In the genomic region with DNA sequence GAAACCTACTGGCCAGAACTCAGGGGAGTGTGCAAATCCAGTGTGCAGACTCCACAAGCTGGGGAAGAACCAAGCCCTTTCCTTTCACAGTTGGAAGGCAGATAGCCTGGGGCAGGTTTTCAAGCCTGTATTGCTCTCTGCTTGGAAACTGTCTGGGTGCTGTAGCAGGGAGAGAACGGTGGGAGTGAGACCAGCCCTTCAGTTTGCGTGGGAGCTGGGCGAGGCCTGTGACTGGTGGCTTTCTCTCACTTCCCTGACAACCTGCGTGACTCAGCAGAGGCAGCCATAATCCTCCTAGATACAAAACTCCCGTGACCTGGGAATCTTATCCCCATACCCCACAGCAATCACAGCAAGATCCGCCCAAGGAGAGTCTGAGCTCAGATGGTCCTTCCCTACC, we compare ENCODE assay signal across 22 cellular contexts. TPM values are rescaled to one million over a fixed set of nuclear protein-coding genes. Genes with fewer than 3 reads are reported as not detected.
A peak's percentile ranks its signal among the peaks of the same experiment; 100 is the strongest.
DNase-seq lines count a peak whose midpoint lies in the region; ATAC-seq, FAIRE-seq and TF ChIP-seq lines count a peak whose summit lies in the region.
"Had no signal": no experiment of that assay in that cellular context is flagged by ENCODE, and none has a peak within 500 bp of the region (broad histone marks: within the 10 kb centered on the region; RNA-seq: fewer than 3 reads in every experiment).

No MANE protein-coding gene starts in this region.

- no peak for TF ChIP-seq RAD21 in H1 (IDR thresholded peaks at IDR 0.05 in 1 of 2, conservative IDR thresholded peaks at IDR 0.05 in 1 of 2; ENCODE audit: low read depth in 2 of 2, low read length in 2 of 2)

- no peak overlapping the region for H4K8ac ChIP-seq in H1 (ENCODE audit: extremely low read depth, insufficient read depth, low read length)
- no peak overlapping the region for H4K8ac ChIP-seq in mesendoderm (ENCODE audit: low read depth, low read length)
- no peak overlapping the region for H4K8ac ChIP-seq in trophoblast cell (ENCODE audit: low read depth, low read length)

- H3K14ac ChIP-seq in H1 (ENCODE audit: insufficient read length) (no peak overlapping the region), trophoblast cell (ENCODE audit: low read length) (no peak overlapping the region)

- H3K4me2 ChIP-seq in GM23338 (no peak overlapping the region), H1 (ENCODE audit: insufficient read depth in 1 of 2, low read depth in 2 of 2, low read length in 2 of 2) (no peak overlapping the region), mesendoderm (ENCODE audit: low read length) (no peak overlapping the region), trophoblast cell (ENCODE audit: low read length) (no peak overlapping the region)

- H3K9me3 Mint-ChIP-seq in GM23338 (no peaks in the 10 kb centered on the region), type B pancreatic cell (no peaks in the 10 kb centered on the region)

- H3K4ac ChIP-seq in H1 (replicated peaks; ENCODE audit: insufficient read length, low read depth, low read length) (no peak overlapping the region), mesendoderm (ENCODE audit: low read depth, low read length) (no peak overlapping the region), trophoblast cell (ENCODE audit: low read depth, low read length) (no peak overlapping the region)

- ATAC-seq in GM23338 (no peak), GM19452 (IDR thresholded peaks at IDR 0.05; ENCODE audit: unreplicated experiment) (no peak)
- ATAC-seq: HCT116 had no signal

- H2AFZ ChIP-seq in GM23338 (peak overlapping the region; percentile 64), H1 (ENCODE audit: low read length) (0 out of 2 replicates have a peak overlapping the region, but pooled peaks have one; percentile 78), trophoblast cell (ENCODE audit: insufficient read depth, low read length, poor library complexity) (no peak overlapping the region)

- POLR2A ChIA-PET in H1 (lab: Charles Lee; ENCODE audit: partially characterized antibody), result no interaction called here

- no peak for TF ChIP-seq POLR2A in H1 (IDR thresholded peaks at IDR 0.05; ENCODE audit: control extremely low read depth in 1 of 2, low read depth in 2 of 2, low read length in 2 of 2)

- H3K27me3 ChIP-seq in GM23338 (ENCODE audit: insufficient read depth) (no peaks in the 10 kb centered on the region), H1 (replicated peaks in 1 of 4; ENCODE audit: control insufficient read depth in 3 of 4, extremely low read depth in 1 of 4, insufficient read depth in 3 of 4, low read length in 3 of 4) (no peaks in the 10 kb centered on the region), mesendoderm (ENCODE audit: insufficient read depth, low read length, poor library complexity) (no peaks in the 10 kb centered on the region), trophoblast cell (ENCODE audit: insufficient read depth, low read length) (no peaks in the 10 kb centered on the region)

- H4K20me1 ChIP-seq in GM23338 (replicated peaks; ENCODE audit: insufficient read depth) (0 out of 2 replicates have a peak, but pooled peaks cover 3% of the 10 kb centered on the region), H1 (replicated peaks in 1 of 2; ENCODE audit: control insufficient read depth in 1 of 2, insufficient read depth in 2 of 2, low read length in 2 of 2) (no peaks in the 10 kb centered on the region)

- H3K36me3 ChIP-seq in GM23338 (ENCODE audit: insufficient read depth) (no peaks in the 10 kb centered on the region), H1 (ENCODE audit: control insufficient read depth in 2 of 4, insufficient read depth in 4 of 4, low read length in 3 of 4) (no peaks in the 10 kb centered on the region), mesendoderm (ENCODE audit: control insufficient read depth, insufficient read depth, low read length) (no peaks in the 10 kb centered on the region), trophoblast cell (ENCODE audit: control insufficient read depth in 1 of 2, insufficient read depth in 2 of 2, low read length in 2 of 2) (no peaks in the 10 kb centered on the region)

- no peaks in the 10 kb centered on the region for H3K23me2 ChIP-seq in H1 (ENCODE audit: low read depth, low read length)

- no peaks in the 10 kb centered on the region for H3K9me2 ChIP-seq in GM23338 (ENCODE audit: insufficient read depth)

- H2BK5ac ChIP-seq in H1 (ENCODE audit: low read depth, low read length) (no peak overlapping the region), mesendoderm (ENCODE audit: low read length) (no peak overlapping the region), trophoblast cell (ENCODE audit: low read depth, low read length, poor library complexity) (no peak overlapping the region)

- FAIRE-seq in H1 (lab: Jason Lieb, UNC), result no peak
- FAIRE-seq: GM12891 had no signal

- H3K56ac ChIP-seq in H1 (replicated peaks; ENCODE audit: insufficient read length, low read depth, low read length), result no peak overlapping the region
- no peak overlapping the region for H3K56ac ChIP-seq in mesendoderm (ENCODE audit: low read length)

- H4K5ac ChIP-seq in H1 (ENCODE audit: insufficient read length, low read depth, low read length) (no peak overlapping the region), mesendoderm (ENCODE audit: low read length) (no peak overlapping the region)

- CTCF ChIA-PET in H1 (lab: Charles Lee; ENCODE audit: partially characterized antibody), result interaction anchor here (0.6 to 2.1 kb wide), 5 partner anchors 8 to 121 kb away, joined by 3 to 9 read pairs (median 4); no protein-coding TSS in a partner anchor

- no peak overlapping the region for H4K12ac ChIP-seq in trophoblast cell (ENCODE audit: low read depth, low read length)

- H3K4me1 Mint-ChIP-seq in GM23338 (peaks cover 7% of the 10 kb centered on the region), type B pancreatic cell (ENCODE audit: unreplicated experiment) (no peaks in the 10 kb centered on the region)
- H3K4me1 Mint-ChIP-seq: CD4-positive, CD25-positive, alpha-beta regulatory T cell; IgD-negative memory B cell had no signal

- H2BK12ac ChIP-seq in H1 (ENCODE audit: low read depth, low read length), result no peak overlapping the region
- no peak overlapping the region for H2BK12ac ChIP-seq in trophoblast cell (ENCODE audit: low read length)

- H3K9ac ChIP-seq in H1 (replicated peaks in 1 of 4; ENCODE audit: extremely low read depth in 1 of 4, low read depth in 3 of 4, low read length in 3 of 4), result no peak overlapping the region
- no peak overlapping the region for H3K9ac ChIP-seq in mesendoderm (ENCODE audit: low read length)
- H3K9ac ChIP-seq in trophoblast cell (ENCODE audit: low read length), result no peak overlapping the region

- H3K18ac ChIP-seq in H1 (ENCODE audit: extremely low read depth, low read length) (no peak overlapping the region), mesendoderm (ENCODE audit: low read length) (no peak overlapping the region), trophoblast cell (ENCODE audit: low read length) (no peak overlapping the region)

- H3K79me1 ChIP-seq in H1 (ENCODE audit: low read depth, low read length) (no peaks in the 10 kb centered on the region), mesendoderm (ENCODE audit: low read length) (no peaks in the 10 kb centered on the region), trophoblast cell (ENCODE audit: low read length) (no peaks in the 10 kb centered on the region)

- H3K36me3 Mint-ChIP-seq in GM23338 (ENCODE audit: low read depth) (no peaks in the 10 kb centered on the region), type B pancreatic cell (no peaks in the 10 kb centered on the region)
- H3K36me3 Mint-ChIP-seq: CD4-positive, CD25-positive, alpha-beta regulatory T cell; IgD-negative memory B cell had no signal

- H3K9me3 ChIP-seq in H1 (ENCODE audit: insufficient read depth in 2 of 2, low read depth in 1 of 2, low read length in 1 of 2), result no peaks in the 10 kb centered on the region
- H3K9me3 ChIP-seq in trophoblast cell (ENCODE audit: insufficient read depth, low read depth, low read length), result no peaks in the 10 kb centered on the region

- no peak overlapping the region for H3K23ac ChIP-seq in H1 (ENCODE audit: insufficient read length)
- H3K23ac ChIP-seq in mesendoderm (ENCODE audit: low read length), result no peak overlapping the region
- H3K23ac ChIP-seq in trophoblast cell (ENCODE audit: low read length), result no peak overlapping the region

- H3K27ac Mint-ChIP-seq in GM23338, result no peak overlapping the region
- no peak overlapping the region for H3K27ac Mint-ChIP-seq in type B pancreatic cell
- H3K27ac Mint-ChIP-seq: CD4-positive, CD25-positive, alpha-beta regulatory T cell; IgD-negative memory B cell had no signal

- DNase-seq in GM23338 (ENCODE audit: low spot score) (no peak), OCI-M1 (lab: John Stamatoyannopoulos, UW) (peak; percentile 0), H1 (ENCODE audit: low read depth in 1 of 2, low spot score in 2 of 2) (no peak), mesendoderm (peak; percentile 8), trophoblast cell (no peak), type B pancreatic cell (ENCODE audit: extremely low spot score, unreplicated experiment) (no peak), medulla oblongata (ENCODE audit: extremely low spot score) (no peak)
- DNase-seq: CD4-positive, CD25-positive, alpha-beta regulatory T cell; DMS79; GOT3; Kasumi-1; MM.1S; NCI-H1092; NCI-H1436; NCI-H2029; NCI-H2227 treated with DMSO at 0.1 percent for 48 hours; Right ventricle myocardium superior had no signal

- H3K79me2 ChIP-seq in GM23338 (replicated peaks; ENCODE audit: insufficient read depth) (no peaks in the 10 kb centered on the region), H1 (ENCODE audit: control insufficient read depth in 1 of 2, insufficient read depth in 2 of 2, low read length in 2 of 2) (no peaks in the 10 kb centered on the region), mesendoderm (ENCODE audit: control insufficient read depth, insufficient read depth, low read length) (no peaks in the 10 kb centered on the region), trophoblast cell (ENCODE audit: control insufficient read depth, insufficient read depth, low read length, poor library complexity) (no peaks in the 10 kb centered on the region)

- TF ChIP-seq EP300 in H1 (IDR thresholded peaks at IDR 0.05; ENCODE audit: borderline replicate concordance in 1 of 2, low read depth in 2 of 2, low read length in 2 of 2), result no peak

- no peak overlapping the region for H3K27ac ChIP-seq in GM23338 (ENCODE audit: low read depth)
- H3K27ac ChIP-seq in H1 (ENCODE audit: low read depth, low read length), result no peak overlapping the region
- no peak overlapping the region for H3K27ac ChIP-seq in mesendoderm (ENCODE audit: low read depth, low read length)
- no peak overlapping the region for H3K27ac ChIP-seq in trophoblast cell (ENCODE audit: low read depth, low read length)

- TF ChIP-seq CTCF in GM23338 (conservative IDR thresholded peaks at IDR 0.05; ENCODE audit: low read depth in 2 of 2), result no peak
- TF ChIP-seq CTCF in H1 (IDR thresholded peaks at IDR 0.05; ENCODE audit: control extremely low read depth in 1 of 3, insufficient read depth in 1 of 3, low read depth in 1 of 3, low read length in 3 of 3), result no peak
- TF ChIP-seq CTCF in type B pancreatic cell (conservative IDR thresholded peaks at IDR 0.05), result no peak

- no peaks in the 10 kb centered on the region; the same call in 1 of the 2 replicates for H3K4me1 ChIP-seq in GM23338 (ENCODE audit: insufficient read depth)
- peaks cover 0 to 3% (median 1%) of the 10 kb centered on the region in 4 experiments; a peak in 1 of 7 replicates for H3K4me1 ChIP-seq in H1 (replicated peaks in 1 of 4; ENCODE audit: control insufficient read depth in 3 of 4, insufficient read depth in 4 of 4, low read length in 3 of 4)
- no peaks in the 10 kb centered on the region for H3K4me1 ChIP-seq in mesendoderm (ENCODE audit: control insufficient read depth, low read depth, low read length)
- peaks cover 0 to 4% of the 10 kb centered on the region in 2 experiments for H3K4me1 ChIP-seq in trophoblast cell (ENCODE audit: control insufficient read depth in 1 of 2, insufficient read depth in 2 of 2, low read length in 2 of 2)

- H2AK5ac ChIP-seq in H1 (ENCODE audit: low read depth, low read length) (no peak overlapping the region), mesendoderm (ENCODE audit: low read length) (no peak overlapping the region), trophoblast cell (ENCODE audit: low read length) (no peak overlapping the region)

- no peak overlapping the region for H3K4me3 Mint-ChIP-seq in GM23338
- H3K4me3 Mint-ChIP-seq in type B pancreatic cell, result no peak overlapping the region
- H3K4me3 Mint-ChIP-seq: CD4-positive, CD25-positive, alpha-beta regulatory T cell; IgD-negative memory B cell had no signal

- no peak overlapping the region for H2BK20ac ChIP-seq in H1 (ENCODE audit: low read length)

- no peak overlapping the region for H2BK15ac ChIP-seq in H1 (ENCODE audit: low read length)
- H2BK15ac ChIP-seq in mesendoderm (replicated peaks; ENCODE audit: low read depth), result no peak overlapping the region

- no peak overlapping the region for H4K91ac ChIP-seq in H1 (replicated peaks; ENCODE audit: insufficient read length, low read length)
- no peak overlapping the region for H4K91ac ChIP-seq in trophoblast cell (ENCODE audit: low read depth, low read length)

- no peaks in the 10 kb centered on the region for H3K27me3 Mint-ChIP-seq in GM23338 (ENCODE audit: insufficient read depth, low read depth, poor library complexity)
- H3K27me3 Mint-ChIP-seq in type B pancreatic cell, result no peaks in the 10 kb centered on the region
- H3K27me3 Mint-ChIP-seq: CD4-positive, CD25-positive, alpha-beta regulatory T cell had no signal

- no peak overlapping the region for H2BK120ac ChIP-seq in H1 (replicated peaks; ENCODE audit: low read depth, low read length)
- no peak overlapping the region for H2BK120ac ChIP-seq in mesendoderm (ENCODE audit: low read depth, low read length)
- H2BK120ac ChIP-seq in trophoblast cell (ENCODE audit: insufficient read depth, low read length, poor library complexity), result no peak overlapping the region

- H3K4me3 ChIP-seq in GM23338, result no peak overlapping the region
- no peak overlapping the region for H3K4me3 ChIP-seq in H1 (ENCODE audit: extremely low read depth in 1 of 4, insufficient read depth in 2 of 4, low read depth in 3 of 4, low read length in 4 of 4)
- H3K4me3 ChIP-seq in mesendoderm (ENCODE audit: low read length), result no peak overlapping the region
- H3K4me3 ChIP-seq in trophoblast cell (ENCODE audit: low read depth, low read length), result no peak overlapping the region

- 98% methylated on average over 6 of the region's 6 CpGs; no CpG with 5 or more reads in 1 of the 2 experiments for WGBS in H1 (ENCODE audit: extremely low coverage in 1 of 2, insufficient coverage in 1 of 2, insufficient read length in 1 of 2, insufficient replicate concordance in 2 of 2, low coverage in 1 of 2, low lambda C conversion rate in 2 of 2, missing lambda C conversion rate in 1 of 2), 2 experiments
- WGBS in mesendoderm (ENCODE audit: extremely low coverage, insufficient coverage, low lambda C conversion rate), result no CpG with 5 or more reads among the region's 6 CpGs
- WGBS in trophoblast cell (ENCODE audit: extremely low coverage, insufficient coverage, insufficient read length), result no CpG with 5 or more reads among the region's 6 CpGs

- no peaks in the 10 kb centered on the region for H3F3A ChIP-seq in GM23338 (replicated peaks; ENCODE audit: low read depth)

RNA-seq across cellular contexts. Expression of gene SNCAIP, which starts 44.8 kb away (rescaled TPM):
- 8.0 and 11.9 TPM in 2 replicates for total RNA-seq in GM23338 (2014; rRNA removed; shearing (Covaris generic))
- 5.6 and 6.1 TPM in 2 replicates for polyA plus RNA-seq in GM23338 (2016; fragmentation: Nextera tagmentation; extraction: Ambion mirVana)
- 9.0 and 10.5 TPM in 2 replicates for total RNA-seq in H1 (2021; fragmentation: NEBNext Ultra II Directional; extraction: Animal tissue kit (Norgen Biotek cat#: 25700))
- 3.9 and 5.1 TPM in 2 replicates for polyA plus RNA-seq in H1 (2011; rRNA removed)
- 7.9 TPM for polyA plus RNA-seq in H1 (2011; cell fraction: cytosol; rRNA removed)
- 12.1 TPM for polyA plus RNA-seq in H1 (2011; cell fraction: nucleus; rRNA removed)
- 4.4 to 9.1 TPM (median 8.3 TPM) in 4 replicates for polyA plus RNA-seq in H1 (2012, experiment 1 of 2)
- 0.30 TPM for polyA plus RNA-seq in H1 (2012, experiment 2 of 2)
- 6.4 TPM for polyA plus RNA-seq in H1 (2013, experiment 1 of 2)
- 6.3 TPM for polyA plus RNA-seq in H1 (2013, experiment 2 of 2)
- polyA minus RNA-seq in H1 (2011; rRNA and poly(A)+ RNA removed), result 17.5 and 18.6 TPM in 2 replicates
- polyA minus RNA-seq in H1 (2011; cell fraction: cytosol; rRNA and poly(A)+ RNA removed), result 5.3 TPM
- polyA minus RNA-seq in H1 (2011; cell fraction: nucleus; rRNA and poly(A)+ RNA removed), result 21.5 TPM
- 1.8 TPM for polyA plus RNA-seq in mesendoderm (2013, experiment 1 of 2)
- 1.7 TPM for polyA plus RNA-seq in mesendoderm (2013, experiment 2 of 2)
- 17.6 and 18.4 TPM in 2 replicates for polyA plus RNA-seq in trophoblast cell (2013)
- 6.6 and 31.6 TPM in 2 replicates for total RNA-seq in type B pancreatic cell (ENCODE audit: low replicate concordance)
- total RNA-seq: A673; CD4-positive, CD25-positive, alpha-beta regulatory T cell had no signal
- polyA plus RNA-seq: CD4-positive, CD25-positive, alpha-beta regulatory T cell; IgD-negative memory B cell had no signal

Comparison
In these comparisons a context has a peak if more than half of its experiments do, and no peak if none do; other contexts are left out.
1. DNase-seq: peak in OCI-M1 (single experiment) and mesendoderm (single experiment); none in GM23338 (single experiment), H1 (0 of 2), trophoblast cell (0 of 2), type B pancreatic cell (single experiment) and medulla oblongata (single experiment).